In the genomic region with DNA sequence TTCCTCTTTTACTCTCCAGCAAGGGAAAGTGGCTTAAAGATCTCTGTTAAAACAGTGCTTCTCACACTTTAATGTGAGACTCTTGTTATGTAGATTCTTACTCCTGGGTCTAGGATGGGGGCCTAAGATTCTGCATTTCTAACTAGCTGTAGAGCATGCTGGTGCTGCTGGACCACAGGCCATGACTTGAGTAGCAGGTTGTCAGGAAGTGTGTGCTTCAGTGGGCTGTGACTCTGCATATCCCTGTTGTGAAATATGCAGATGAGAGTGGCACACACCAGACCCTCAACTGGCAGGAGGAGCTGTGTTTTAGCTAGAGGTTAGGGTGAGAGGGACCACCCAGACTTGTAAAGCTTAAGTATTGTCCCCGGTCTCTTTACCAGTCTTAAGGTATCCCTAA, we compare ENCODE assay signal across 9 cellular contexts.
A peak's percentile ranks its signal among the peaks of the same experiment; 100 is the strongest.
DNase-seq lines count a peak whose midpoint lies in the region; ATAC-seq and TF ChIP-seq lines count a peak whose summit lies in the region.
"Had no signal": no experiment of that assay in that cellular context is flagged by ENCODE, and none has a peak within 500 bp of the region (broad histone marks: within the 10 kb centered on the region; RNA-seq: fewer than 3 reads in every experiment).

No MANE protein-coding gene starts in this region.

- H3K27ac Mint-ChIP-seq in activated CD8-positive, alpha-beta T cell treated with anti-CD3 and anti-CD28 coated beads, Interleukin-2, amount 10 ng/mL, durations not matched to agents 7 days and 5 days, result peak overlapping the region; percentile 82

- TF ChIP-seq POLR2A in lower leg skin (IDR thresholded peaks at IDR 0.05), result no peak

- H3K4me3 ChIP-seq in kidney epithelial cell (ENCODE audit: low read depth, low read length) (no peak overlapping the region), lower leg skin (ENCODE audit: low read depth, poor library complexity, severe bottlenecking) (no peak overlapping the region)

- in situ Hi-C loops in ACHN (cut with HindIII; ENCODE audit: low pct_ligation_motif_present, low pct_unique_long_range_greater_than_20kb, low sequenced_read_pairs), result no loop called here

- H3K36me3 ChIP-seq in kidney epithelial cell (ENCODE audit: control insufficient read depth, insufficient read depth, low read length), result no peaks in the 10 kb centered on the region

- H3K4me3 Mint-ChIP-seq in activated CD8-positive, alpha-beta T cell treated with anti-CD3 and anti-CD28 coated beads, Interleukin-2, amount 10 ng/mL, durations not matched to agents 7 days and 5 days, result peak overlapping the region; percentile 60
- H3K4me3 Mint-ChIP-seq: neural crest cell had no signal

- DNase-seq in ACHN, result peak; percentile 43
- DNase-seq in activated CD8-positive, alpha-beta T cell treated with anti-CD3 and anti-CD28 coated beads, Interleukin-2, amount 10 ng/mL, durations not matched to agents 7 days and 5 days, result peak; percentile 50
- peak; percentile 5 for DNase-seq in kidney epithelial cell (ENCODE audit: low read depth)
- no peak for DNase-seq in lower leg skin (ENCODE audit: low spot score in 2 of 2)
- no peak for DNase-seq in RWPE1 (ENCODE audit: low spot score)

- no peaks in the 10 kb centered on the region for H3K36me3 Mint-ChIP-seq in activated CD8-positive, alpha-beta T cell treated with anti-CD3 and anti-CD28 coated beads, Interleukin-2, amount 10 ng/mL, durations not matched to agents 7 days and 5 days (ENCODE audit: low read depth)

- WGBS in lower leg skin, 2 donors, result 52 to 70% methylated on average over 1 of the region's 1 CpG

- ATAC-seq in HG03175 (IDR thresholded peaks at IDR 0.05; ENCODE audit: unreplicated experiment), result peak; percentile 73
- ATAC-seq in activated CD8-positive, alpha-beta T cell treated with anti-CD3 and anti-CD28 coated beads, Interleukin-2, amount 10 ng/mL, durations not matched to agents 7 days and 5 days, result peak; percentile 90
- ATAC-seq in HG02642 (IDR thresholded peaks at IDR 0.05; ENCODE audit: poor library complexity, unreplicated experiment), result no peak
- ATAC-seq in GM18502 (IDR thresholded peaks at IDR 0.05; ENCODE audit: poor library complexity, unreplicated experiment), result no peak

- no peaks in the 10 kb centered on the region for H3K9me3 Mint-ChIP-seq in activated CD8-positive, alpha-beta T cell treated with anti-CD3 and anti-CD28 coated beads, Interleukin-2, amount 10 ng/mL, durations not matched to agents 7 days and 5 days (ENCODE audit: insufficient read depth)
- H3K9me3 Mint-ChIP-seq: neural crest cell had no signal

- POLR2A ChIA-PET in activated CD8-positive, alpha-beta T cell treated with anti-CD3 and anti-CD28 coated beads, Interleukin-2, amount 10 ng/mL, durations not matched to agents 7 days and 5 days (lab: Charles Lee), result no interaction called here
- POLR2A ChIA-PET in RWPE1 (lab: Yijun Ruan, JAX; ENCODE audit: low non-redundant PET), result no interaction called here

- no peaks in the 10 kb centered on the region for H3K27me3 Mint-ChIP-seq in activated CD8-positive, alpha-beta T cell treated with anti-CD3 and anti-CD28 coated beads, Interleukin-2, amount 10 ng/mL, durations not matched to agents 7 days and 5 days (ENCODE audit: low read depth)

- TF ChIP-seq CTCF in kidney epithelial cell (IDR thresholded peaks at IDR 0.05; ENCODE audit: insufficient read depth, low read length, poor library complexity, severe bottlenecking), result no peak
- TF ChIP-seq CTCF in lower leg skin (IDR thresholded peaks at IDR 0.05), result no peak
- TF ChIP-seq CTCF in RWPE1 (conservative IDR thresholded peaks at IDR 0.05; ENCODE audit: low read depth), result no peak

- CTCF ChIA-PET in activated CD8-positive, alpha-beta T cell treated with anti-CD3 and anti-CD28 coated beads, Interleukin-2, amount 10 ng/mL, durations not matched to agents 7 days and 5 days (lab: Charles Lee), result interaction anchor here (1.3 kb wide), 1 partner anchor 8 kb away, joined by 3 read pairs; no protein-coding TSS in a partner anchor
- CTCF ChIA-PET in RWPE1 (lab: Yijun Ruan, JAX), result no interaction called here

- intact Hi-C loops in lower leg skin (cut with DNase I; ENCODE audit: low total_unique reads), result no loop called here

- no peak overlapping the region for H3K27ac ChIP-seq in RWPE1

- H3K27me3 ChIP-seq in kidney epithelial cell (ENCODE audit: control insufficient read depth, insufficient read depth, low read length), result no peaks in the 10 kb centered on the region

- H3K4me1 Mint-ChIP-seq in activated CD8-positive, alpha-beta T cell treated with anti-CD3 and anti-CD28 coated beads, Interleukin-2, amount 10 ng/mL, durations not matched to agents 7 days and 5 days (ENCODE audit: low read depth), result peaks cover 27% of the 10 kb centered on the region

Comparison
In these comparisons a context has a peak if more than half of its experiments do, and no peak if none do; other contexts are left out.
1. DNase-seq: peak in ACHN (single experiment), activated CD8-positive, alpha-beta T cell treated with anti-CD3 and anti-CD28 coated beads, Interleukin-2, amount 10 ng/mL, durations not matched to agents 7 days and 5 days (single experiment) and kidney epithelial cell (single experiment); none in lower leg skin (0 of 2) and RWPE1 (single experiment).
2. ATAC-seq: peak in HG03175 (single experiment) and activated CD8-positive, alpha-beta T cell treated with anti-CD3 and anti-CD28 coated beads, Interleukin-2, amount 10 ng/mL, durations not matched to agents 7 days and 5 days (single experiment); none in HG02642 (single experiment) and GM18502 (single experiment).